Comparison of ENCODE assay signal across 8 cellular contexts in the genomic region with DNA sequence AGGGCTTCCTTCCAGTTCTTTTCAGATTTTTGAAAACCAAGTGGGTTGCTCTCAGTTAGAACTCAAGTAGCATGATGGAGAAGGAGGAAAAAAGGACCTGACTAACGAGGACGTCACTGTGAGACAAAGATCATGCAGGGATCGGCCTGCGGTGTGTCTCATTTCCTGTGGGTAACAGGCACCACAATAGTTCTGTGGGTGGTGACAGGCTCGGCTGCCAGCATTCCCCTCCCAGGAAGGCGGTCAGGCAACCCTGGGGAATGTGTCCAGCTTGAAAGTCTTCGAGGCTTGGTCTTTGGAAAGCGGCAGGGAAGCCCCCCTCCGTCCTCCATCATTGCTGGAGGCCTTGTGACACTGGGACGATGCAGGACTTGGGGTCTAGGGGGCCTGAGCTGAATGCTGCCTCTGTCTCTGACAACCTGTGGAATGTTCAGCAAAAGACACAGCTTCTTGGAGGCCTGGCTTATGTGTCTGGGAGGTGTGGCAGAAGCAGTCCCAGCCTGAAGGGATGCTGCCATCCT.
DNase-seq lines count a peak whose midpoint lies in the region; ATAC-seq and TF ChIP-seq lines count a peak whose summit lies in the region.

No MANE protein-coding gene starts in this region.

- no peak overlapping the region for H2BK5ac ChIP-seq in neuronal stem cell (ENCODE audit: low read length)

- no CpG with 5 or more reads among the region's 10 CpGs for WGBS in neuronal stem cell (ENCODE audit: extremely low coverage in 2 of 2, insufficient read length in 2 of 2, insufficient replicate concordance in 1 of 2), 2 donors

- H3K27ac ChIP-seq in neuronal stem cell (replicated peaks; ENCODE audit: low read length) (no peak overlapping the region), upper lobe of right lung (no peak overlapping the region)

- peak overlapping the region; percentile 71 for H3K4me3 Mint-ChIP-seq in activated B cell treated with CpG ODN at 0.5 μM for 24 hours
- peak overlapping the region; percentile 75 for H3K4me3 Mint-ChIP-seq in central memory CD8-positive, alpha-beta T cell

- DNase-seq in AG09309 (ENCODE audit: low read depth), result peak; percentile 83
- peak; percentile 40 for DNase-seq in GM20000 (ENCODE audit: low spot score)
- peak; percentile 76 for DNase-seq in HS-27A (ENCODE audit: low read depth)
- peak; percentile 47 for DNase-seq in activated B cell treated with CpG ODN at 0.5 μM for 24 hours
- DNase-seq in central memory CD8-positive, alpha-beta T cell (ENCODE audit: low spot score in 2 of 2), result peak; percentile 59 to 79
- DNase-seq in neuronal stem cell (ENCODE audit: low spot score), result no peak
- peak; percentile 69 for DNase-seq in upper lobe of right lung
- no peak for DNase-seq in KG1 (lab: John Stamatoyannopoulos, UW)

- no peaks in the 10 kb centered on the region for H3K36me3 ChIP-seq in neuronal stem cell (replicated peaks in 1 of 2; ENCODE audit: control insufficient read depth in 2 of 2, insufficient read depth in 2 of 2, low read length in 2 of 2)
- no peaks in the 10 kb centered on the region for H3K36me3 ChIP-seq in upper lobe of right lung

- peak overlapping the region; percentile 87 for H3K27ac Mint-ChIP-seq in activated B cell treated with CpG ODN at 0.5 μM for 24 hours
- peak overlapping the region; percentile 99 for H3K27ac Mint-ChIP-seq in central memory CD8-positive, alpha-beta T cell (ENCODE audit: low read depth)

- no peak overlapping the region for H2BK15ac ChIP-seq in neuronal stem cell (ENCODE audit: low read length)

- H3K4me2 ChIP-seq in neuronal stem cell (ENCODE audit: insufficient read depth, low read length, poor library complexity, severe bottlenecking), result no peak overlapping the region

- no peaks in the 10 kb centered on the region for H3K36me3 Mint-ChIP-seq in activated B cell treated with CpG ODN at 0.5 μM for 24 hours (ENCODE audit: low read depth)
- H3K36me3 Mint-ChIP-seq in central memory CD8-positive, alpha-beta T cell (ENCODE audit: insufficient read depth), result peaks cover 11% of the 10 kb centered on the region

- no peak overlapping the region for H3K23ac ChIP-seq in neuronal stem cell (ENCODE audit: low read depth, low read length, poor library complexity)

- TF ChIP-seq CTCF in AG09309 (IDR thresholded peaks at IDR 0.05; ENCODE audit: control insufficient read depth, insufficient read depth, low read depth, low read length, missing control alignments) (no peak), GM20000 (IDR thresholded peaks at IDR 0.05; ENCODE audit: extremely low read depth, missing control alignments) (no peak), activated B cell treated with CpG ODN at 0.5 μM for 24 hours (IDR thresholded peaks at IDR 0.05) (no peak), upper lobe of right lung (IDR thresholded peaks at IDR 0.05) (no peak)

- H3K9me3 ChIP-seq in neuronal stem cell (replicated peaks in 1 of 2; ENCODE audit: control insufficient read depth in 2 of 2, insufficient read depth in 1 of 2, low read depth in 1 of 2, low read length in 2 of 2) (peaks cover 2 to 4% of the 10 kb centered on the region in 2 donors), upper lobe of right lung (no peaks in the 10 kb centered on the region)

- H3K4me1 Mint-ChIP-seq in activated B cell treated with CpG ODN at 0.5 μM for 24 hours, result peaks cover 25% of the 10 kb centered on the region
- H3K4me1 Mint-ChIP-seq in central memory CD8-positive, alpha-beta T cell, result peaks cover 29% of the 10 kb centered on the region

- no peak overlapping the region for H4K91ac ChIP-seq in neuronal stem cell (ENCODE audit: low read depth, low read length, poor library complexity)

- H3K4ac ChIP-seq in neuronal stem cell (ENCODE audit: low read length), result no peak overlapping the region

- CTCF ChIA-PET in activated B cell treated with CpG ODN at 0.5 μM for 24 hours (lab: Charles Lee), result interaction anchor here (0.6 to 1.8 kb wide), 2 partner anchors 10 to 23 kb away, joined by 3 to 9 read pairs; no protein-coding TSS in a partner anchor

- intact Hi-C loops in activated B cell treated with CpG ODN at 0.5 μM for 24 hours (cut with micrococcal nuclease) (loop anchor here (10.0 kb wide), 2 partner anchors 65 to 735 kb away; no protein-coding TSS in a partner anchor), upper lobe of right lung (cut with DNase I) (no loop called here)

- POLR2A ChIA-PET in activated B cell treated with CpG ODN at 0.5 μM for 24 hours (lab: Charles Lee), result interaction anchor here (0.6 kb wide), 1 partner anchor 425 kb away, joined by 3 read pairs; no protein-coding TSS in a partner anchor

- peak; percentile 90 for ATAC-seq in activated B cell treated with CpG ODN at 0.5 μM for 24 hours (ENCODE audit: low read depth)
- peak; percentile 97 for ATAC-seq in central memory CD8-positive, alpha-beta T cell (replicated peaks; ENCODE audit: extremely low read depth, poor library complexity, severe bottlenecking)
- peak; percentile 86 for ATAC-seq in upper lobe of right lung

- no peaks in the 10 kb centered on the region for H3K27me3 Mint-ChIP-seq in activated B cell treated with CpG ODN at 0.5 μM for 24 hours
- H3K27me3 Mint-ChIP-seq in central memory CD8-positive, alpha-beta T cell, result no peaks in the 10 kb centered on the region

- H3K9ac ChIP-seq in neuronal stem cell (ENCODE audit: low read depth, low read length, poor library complexity), result no peak overlapping the region

- no peak overlapping the region for H4K8ac ChIP-seq in neuronal stem cell (ENCODE audit: low read depth, low read length)

- no peak overlapping the region for H2AK5ac ChIP-seq in neuronal stem cell (ENCODE audit: low read depth, low read length)

- H2AFZ ChIP-seq in neuronal stem cell (ENCODE audit: low read length), result peak overlapping the region; percentile 85

- H3K4me1 ChIP-seq in neuronal stem cell (ENCODE audit: control insufficient read depth in 2 of 2, insufficient read depth in 1 of 2, low read depth in 1 of 2, low read length in 2 of 2) (peaks cover 6 to 10% of the 10 kb centered on the region in 2 donors), upper lobe of right lung (peaks cover 13% of the 10 kb centered on the region)

- peaks cover 8% of the 10 kb centered on the region for H3K9me3 Mint-ChIP-seq in activated B cell treated with CpG ODN at 0.5 μM for 24 hours
- H3K9me3 Mint-ChIP-seq in central memory CD8-positive, alpha-beta T cell, result no peaks in the 10 kb centered on the region

- no peak overlapping the region for H3K14ac ChIP-seq in neuronal stem cell (ENCODE audit: low read length)

- no peaks in the 10 kb centered on the region for H3K79me1 ChIP-seq in neuronal stem cell (ENCODE audit: low read depth, low read length)

- H3K18ac ChIP-seq in neuronal stem cell (ENCODE audit: low read length), result peak overlapping the region; percentile 84

- H2BK120ac ChIP-seq in neuronal stem cell (ENCODE audit: low read depth, low read length), result peak overlapping the region; percentile 32

- H2BK12ac ChIP-seq in neuronal stem cell (ENCODE audit: low read length), result no peak overlapping the region

- H3K27me3 ChIP-seq in neuronal stem cell (ENCODE audit: control insufficient read depth in 3 of 3, insufficient read depth in 3 of 3, low read depth in 1 of 3, low read length in 3 of 3) (no peaks in the 10 kb centered on the region), upper lobe of right lung (no peaks in the 10 kb centered on the region)

- H3K4me3 ChIP-seq in AG09309 (ENCODE audit: control insufficient read depth, low read depth, low read length), result no peak overlapping the region
- no peak overlapping the region for H3K4me3 ChIP-seq in neuronal stem cell (ENCODE audit: low read length in 2 of 2)
- no peak overlapping the region for H3K4me3 ChIP-seq in upper lobe of right lung

Comparison
In these comparisons a context has a peak if more than half of its experiments do, and no peak if none do; other contexts are left out.
1. DNase-seq: peak in AG09309 (single experiment), GM20000 (single experiment), HS-27A (single experiment), activated B cell treated with CpG ODN at 0.5 μM for 24 hours (single experiment), central memory CD8-positive, alpha-beta T cell (2 of 2) and upper lobe of right lung (single experiment); none in neuronal stem cell (single experiment) and KG1 (single experiment).
2. Peak in every context shown above with its lines, with median percentiles within 50 percentile points of each other: ATAC-seq.